In the genomic region with DNA sequence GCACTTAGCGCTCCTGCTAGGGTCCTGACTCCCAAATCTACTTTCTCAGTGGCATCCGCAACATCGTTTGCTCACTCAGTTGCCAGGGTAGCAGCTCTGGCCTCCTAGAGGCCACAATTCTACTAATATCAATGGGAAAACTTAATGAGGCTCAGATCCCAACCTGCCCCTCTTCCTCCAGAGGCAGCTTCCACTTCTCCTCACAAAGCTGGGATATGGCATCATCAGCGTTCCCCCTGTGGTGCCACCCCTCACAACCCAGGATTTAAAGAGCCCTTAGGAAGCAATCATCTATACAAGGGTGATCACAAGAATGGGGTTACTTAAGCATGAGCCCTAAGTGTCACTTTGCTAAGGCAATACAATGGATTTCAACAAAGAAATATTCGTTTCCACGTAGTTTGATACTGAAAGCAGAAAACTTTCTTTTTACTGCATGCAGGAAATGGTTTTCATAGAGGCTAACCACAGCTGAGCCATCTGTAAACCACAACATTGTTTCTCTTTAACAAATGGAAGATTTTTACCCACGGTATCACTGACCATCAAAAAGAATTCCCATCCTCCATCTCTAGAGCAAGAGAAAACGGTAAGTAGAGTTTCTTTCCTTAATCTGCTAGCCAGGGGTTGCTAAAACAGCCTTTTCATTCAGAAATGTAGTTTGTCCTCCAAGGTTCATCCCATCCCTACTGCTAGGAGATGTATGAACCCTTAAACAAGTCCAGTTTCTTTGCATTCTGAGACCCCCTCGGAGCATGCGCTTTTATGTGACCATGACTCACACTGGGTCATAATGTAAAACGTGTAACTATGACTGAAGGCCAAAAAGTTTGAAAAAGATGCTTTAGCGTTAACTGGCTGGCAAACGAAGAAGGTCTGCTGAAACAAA, we compare ENCODE assay signal across 8 cellular contexts.
A peak's percentile ranks its signal among the peaks of the same experiment; 100 is the strongest.
DNase-seq lines count a peak whose midpoint lies in the region; ATAC-seq, FAIRE-seq and TF ChIP-seq lines count a peak whose summit lies in the region.

No MANE protein-coding gene starts in this region.

- RAD21 ChIA-PET in GM12878 (lab: Charles Lee; ENCODE audit: unreplicated experiment) = interaction anchor here (1.1 to 5.3 kb wide), 8 partner anchors 9 to 120 kb away, joined by 3 to 50 read pairs (median 5); no protein-coding TSS in a partner anchor

- TF ChIP-seq POLR2A in GM12878 (IDR thresholded peaks at IDR 0.05; ENCODE audit: low read depth, low read length) = no peak

- no peak for TF ChIP-seq CTCF in DOHH2 (IDR thresholded peaks at IDR 0.05; ENCODE audit: low read depth, low read length, poor library complexity, severe bottlenecking)
- TF ChIP-seq CTCF in GM20000 (IDR thresholded peaks at IDR 0.05; ENCODE audit: extremely low read depth, missing control alignments) = no peak
- no peak for TF ChIP-seq CTCF in GM12878 (IDR thresholded peaks at IDR 0.05 in 2 of 3, conservative IDR thresholded peaks at IDR 0.05 in 1 of 3; ENCODE audit: control insufficient read depth in 2 of 3, extremely low read depth in 1 of 3, insufficient read depth in 1 of 3, low read depth in 3 of 3, low read length in 3 of 3)
- peak; percentile 14 for TF ChIP-seq CTCF in osteoblast (IDR thresholded peaks at IDR 0.05; ENCODE audit: extremely low read depth, low read depth, low read length)
- no peak for TF ChIP-seq CTCF in left ventricle myocardium inferior (IDR thresholded peaks at IDR 0.05; ENCODE audit: borderline replicate concordance)

- H3K27ac ChIP-seq in DOHH2 (ENCODE audit: low read depth, low read length) = no peak overlapping the region
- H3K27ac ChIP-seq in GM12878 (ENCODE audit: control insufficient read depth, insufficient read depth) = peak overlapping the region; percentile 79
- peak overlapping the region; percentile 99 for H3K27ac ChIP-seq in osteoblast (ENCODE audit: low read depth, low read length)
- H3K27ac ChIP-seq in left ventricle myocardium inferior (replicated peaks) = no peak overlapping the region

- intact Hi-C loops in GM12878 (cut with micrococcal nuclease; ENCODE audit: unreplicated experiment) = loop anchor here (1.0 to 5.0 kb wide), 3 partner anchors 47 to 87 kb away; no protein-coding TSS in a partner anchor
- intact Hi-C loops in left ventricle myocardium inferior (cut with micrococcal nuclease) = no loop called here
- intact Hi-C loops in posterior cingulate gyrus (cut with DNase I) = loop anchor here (10.0 kb wide), 1 partner anchor 65 kb away; no protein-coding TSS in a partner anchor

- peaks cover 27% of the 10 kb centered on the region for H3K4me1 ChIP-seq in DOHH2 (ENCODE audit: control insufficient read depth, low read length)
- peaks cover 34% of the 10 kb centered on the region for H3K4me1 ChIP-seq in GM12878 (ENCODE audit: control insufficient read depth, insufficient read depth, low read length)
- H3K4me1 ChIP-seq in osteoblast (ENCODE audit: insufficient read depth, low read length) = peaks cover 45% of the 10 kb centered on the region
- peaks cover 35% of the 10 kb centered on the region for H3K4me1 ChIP-seq in left ventricle myocardium inferior

- in situ Hi-C loops in GM12878 (cut with MboI) = no loop called here

- no TSS peak for BruUV-seq in GM12878 (replicated peaks; lab: Mats Ljungman, UMichigan)

- H3K4me2 ChIP-seq in DOHH2 (ENCODE audit: low read length) (peak overlapping the region; percentile 52), GM12878 (ENCODE audit: control insufficient read depth, insufficient read depth) (peak overlapping the region; percentile 92), osteoblast (ENCODE audit: insufficient read depth, low read length) (peak overlapping the region; percentile 93)

- 0 out of 2 replicates have a peak, but pooled peaks have one; percentile 14 for TF ChIP-seq RAD21 in GM12878 (IDR thresholded peaks at IDR 0.05; ENCODE audit: insufficient read depth, low read depth, low read length)

- H3K36me3 ChIP-seq in DOHH2 (ENCODE audit: control insufficient read depth, low read length) = no peaks in the 10 kb centered on the region
- H3K36me3 ChIP-seq in GM12878 (ENCODE audit: control insufficient read depth in 2 of 2, insufficient read depth in 2 of 2, low read length in 1 of 2) = no peaks in the 10 kb centered on the region
- no peaks in the 10 kb centered on the region for H3K36me3 ChIP-seq in osteoblast (ENCODE audit: insufficient read depth, low read length)
- no peaks in the 10 kb centered on the region for H3K36me3 ChIP-seq in left ventricle myocardium inferior

- H4K20me1 ChIP-seq in DOHH2 (ENCODE audit: control insufficient read depth, insufficient read depth, low read depth, low read length) (no peaks in the 10 kb centered on the region), GM12878 (ENCODE audit: control insufficient read depth, insufficient read depth) (no peaks in the 10 kb centered on the region), osteoblast (ENCODE audit: insufficient read depth, low read length) (no peaks in the 10 kb centered on the region)

- ATAC-seq in HG03558 (IDR thresholded peaks at IDR 0.05; ENCODE audit: extremely low read depth, unreplicated experiment) (peak; percentile 53), GM12878 (peak; percentile 76)

- peak; percentile 50 for DNase-seq in GM20000 (ENCODE audit: low spot score)
- peak; percentile 78 for DNase-seq in GM12878 (ENCODE audit: low read depth, low spot score)
- DNase-seq in osteoblast (ENCODE audit: insufficient read length, low spot score, missing footprints) = peak; percentile 82
- DNase-seq in left ventricle myocardium inferior = no peak
- DNase-seq in posterior cingulate gyrus = no peak
- no peak for DNase-seq in NCI-H1092 (lab: John Stamatoyannopoulos, UW)

- H3K27me3 ChIP-seq in DOHH2 (ENCODE audit: control insufficient read depth, low read length) (no peaks in the 10 kb centered on the region), GM12878 (replicated peaks in 1 of 2; ENCODE audit: control insufficient read depth in 2 of 2, insufficient read depth in 2 of 2, low read length in 1 of 2) (no peaks in the 10 kb centered on the region), osteoblast (ENCODE audit: insufficient read depth, low read length) (no peaks in the 10 kb centered on the region), left ventricle myocardium inferior (ENCODE audit: low read depth) (no peaks in the 10 kb centered on the region)

- peak; percentile 67 to 86; a peak in 3 of 4 replicates for TF ChIP-seq EP300 in GM12878 (IDR thresholded peaks at IDR 0.05; ENCODE audit: borderline replicate concordance in 1 of 2, control insufficient read depth in 1 of 2, low read depth in 2 of 2, low read length in 2 of 2)

- 0 out of 2 replicates have a peak overlapping the region, but pooled peaks have one; percentile 16 for H3K9ac ChIP-seq in GM12878 (ENCODE audit: control insufficient read depth, insufficient read depth, low read length)

- 0 out of 2 replicates have a peak, but pooled peaks cover 3% of the 10 kb centered on the region for H3F3A ChIP-seq in DOHH2 (ENCODE audit: control insufficient read depth, insufficient read depth)

- H2AFZ ChIP-seq in GM12878 (ENCODE audit: control insufficient read depth, low read depth, low read length) (peak overlapping the region; percentile 8), osteoblast (ENCODE audit: low read length) (peak overlapping the region; percentile 80)

- POLR2A ChIA-PET in GM12878 (lab: Charles Lee) = interaction anchor here (0.6 to 1.9 kb wide), 5 partner anchors 13 to 74 kb away, joined by 3 to 9 read pairs (median 3); no protein-coding TSS in a partner anchor

- peak overlapping the region; percentile 11; the same call in 1 of the 2 replicates for H3K4me3 ChIP-seq in DOHH2 (ENCODE audit: low read length)
- peak overlapping the region; percentile 4; the same call in 1 of the 2 replicates for H3K4me3 ChIP-seq in GM12878
- H3K4me3 ChIP-seq in osteoblast (ENCODE audit: insufficient read depth, low read length) = peak overlapping the region; percentile 65
- H3K4me3 ChIP-seq in left ventricle myocardium inferior = no peak overlapping the region

- WGBS in GM12878 (ENCODE audit: insufficient coverage, insufficient replicate concordance, low lambda C conversion rate, missing lambda C conversion rate) = 36% methylated on average over 13 of the region's 13 CpGs

- H3K79me2 ChIP-seq in DOHH2 (ENCODE audit: control insufficient read depth, low read length) = no peaks in the 10 kb centered on the region
- H3K79me2 ChIP-seq in GM12878 (ENCODE audit: control insufficient read depth, insufficient read depth, low read length) = no peaks in the 10 kb centered on the region
- H3K79me2 ChIP-seq in osteoblast (ENCODE audit: insufficient read depth, low read length) = peaks cover 3% of the 10 kb centered on the region

- SMC1A ChIA-PET in GM12878 (lab: Charles Lee; ENCODE audit: uncharacterized antibody, unreplicated experiment) = interaction anchor here (1.1 to 5.6 kb wide), 11 partner anchors 9 to 121 kb away, joined by 3 to 91 read pairs (median 4); no protein-coding TSS in a partner anchor

- CTCF ChIA-PET in GM12878 (lab: Yijun Ruan, JAX) = interaction anchor here (1.0 to 3.5 kb wide), 7 partner anchors 14 to 120 kb away, joined by 3 to 39 read pairs (median 9); no protein-coding TSS in a partner anchor

- FAIRE-seq in GM12878 (lab: Jason Lieb, UNC) = peak; percentile 94

- H3K9me3 ChIP-seq in DOHH2 (ENCODE audit: control insufficient read depth, insufficient read depth, low read length) (no peaks in the 10 kb centered on the region), GM12878 (replicated peaks; ENCODE audit: control insufficient read depth, insufficient read depth, low read length) (no peaks in the 10 kb centered on the region), osteoblast (ENCODE audit: low read depth, low read length) (no peaks in the 10 kb centered on the region), left ventricle myocardium inferior (replicated peaks) (no peaks in the 10 kb centered on the region)

- no peaks in the 10 kb centered on the region for H3K9me2 ChIP-seq in DOHH2 (replicated peaks; ENCODE audit: control insufficient read depth, low read length)

TF ChIP-seq in GM12878, 131 proteins besides CTCF, POLR2A, EP300 and RAD21 (continues in another document):
- TF ChIP-seq ZNF207 (IDR thresholded peaks at IDR 0.05; ENCODE audit: borderline replicate concordance) (no peak), SMAD1 (IDR thresholded peaks at IDR 0.05; ENCODE audit: low read depth, partially characterized antibody) (no peak), MXI1 (IDR thresholded peaks at IDR 0.05; ENCODE audit: low read depth, low read length) (no peak), ATF7 (IDR thresholded peaks at IDR 0.05; ENCODE audit: low read depth) (peak; percentile 66), NBN (IDR thresholded peaks at IDR 0.05) (0 out of 2 replicates have a peak, but pooled peaks have one; percentile 37), SRF (IDR thresholded peaks at IDR 0.05; ENCODE audit: low read depth in 2 of 2, low read length in 2 of 2) (no peak)

Comparison
In these comparisons a context has a peak if more than half of its experiments do, and no peak if none do; other contexts are left out.
1. H3K27ac ChIP-seq: peak in GM12878 (single experiment) and osteoblast (single experiment); none in DOHH2 (single experiment) and left ventricle myocardium inferior (single experiment).
2. DNase-seq: peak in GM20000 (single experiment), GM12878 (single experiment) and osteoblast (single experiment); none in left ventricle myocardium inferior (single experiment), posterior cingulate gyrus (0 of 10) and NCI-H1092 (single experiment).
3. Peak in every context shown above with its lines, with median percentiles within 50 percentile points of each other: H3K4me2 ChIP-seq.